In the genomic region with DNA sequence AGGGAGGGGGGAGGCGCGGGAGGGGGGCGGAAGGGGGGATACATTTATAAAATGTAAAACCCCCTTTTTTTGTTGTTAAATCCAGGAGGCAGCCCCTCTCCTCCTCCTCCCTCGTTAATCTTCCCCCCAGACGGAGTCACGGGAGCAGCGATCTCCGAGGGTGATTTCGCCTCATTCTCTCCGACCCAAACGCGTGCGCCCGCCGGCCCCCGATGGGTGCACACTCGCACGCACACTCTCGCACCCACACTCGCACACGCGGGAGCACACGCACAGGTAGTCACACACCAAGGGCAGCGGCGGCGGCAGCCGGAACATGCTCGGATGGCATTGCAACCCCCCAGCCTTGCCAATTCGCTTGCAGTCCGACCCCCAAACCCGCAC, we compare ENCODE assay signal across 8 cellular contexts. TPM values are rescaled to one million over a fixed set of nuclear protein-coding genes. Genes with fewer than 3 reads are reported as not detected.
DNase-seq lines count a peak whose midpoint lies in the region; ATAC-seq and TF ChIP-seq lines count a peak whose summit lies in the region.

No MANE protein-coding gene starts in this region.

- H3K4me3 ChIP-seq in esophagus squamous epithelium (peak overlapping the region; percentile 83 to 98 (median 91)), neuron (ENCODE audit: low read length) (peak overlapping the region; percentile 69), tibial artery (peak overlapping the region; percentile 78 to 93)

- WGBS in esophagus squamous epithelium, 2 donors, result 0% methylated on average over 9 to 18 of the region's 31 CpGs

- no peak for ATAC-seq in HG03108 (IDR thresholded peaks at IDR 0.05; ENCODE audit: unreplicated experiment)
- ATAC-seq in GM19455 (IDR thresholded peaks at IDR 0.05; ENCODE audit: unreplicated experiment), result no peak

- no peak for TF ChIP-seq POLR2A in esophagus squamous epithelium (IDR thresholded peaks at IDR 0.05)

- H3K27ac ChIP-seq in esophagus squamous epithelium (peak overlapping the region; percentile 93 to 98 (median 97)), tibial artery (peak overlapping the region; percentile 97 to 99)

- H3K4me1 ChIP-seq in esophagus squamous epithelium (peaks cover 16 to 34% (median 21%) of the 10 kb centered on the region in 3 donors), neuron (ENCODE audit: insufficient read depth, low read length) (peaks cover 35% of the 10 kb centered on the region), tibial artery (peaks cover 0 to 26% (median 19%) of the 10 kb centered on the region in 4 donors)

- H3K27me3 ChIP-seq in esophagus squamous epithelium (no peaks in the 10 kb centered on the region), neuron (ENCODE audit: insufficient read depth, low read length) (no peaks in the 10 kb centered on the region), tibial artery (no peaks in the 10 kb centered on the region)

- intact Hi-C loops in esophagus squamous epithelium (cut with DNase I), result loop anchor here (5.0 kb wide), 1 partner anchor 33 kb away; no protein-coding TSS in a partner anchor
- intact Hi-C loops in tibial artery (cut with DNase I; ENCODE audit: low total_unique reads), result no loop called here

- TF ChIP-seq CTCF in esophagus squamous epithelium (IDR thresholded peaks at IDR 0.05), result no peak
- no peak for TF ChIP-seq CTCF in tibial artery (IDR thresholded peaks at IDR 0.05)

- H2AFZ ChIP-seq in neuron (ENCODE audit: low read depth, low read length), result no peak overlapping the region

- DNase-seq in GM03348 (ENCODE audit: low spot score), result peak; percentile 40
- DNase-seq in NCI-H2171 (lab: John Stamatoyannopoulos, UW), result peak; percentile 48
- DNase-seq in activated T-cell treated with anti-CD3 and anti-CD28 coated beads for 24 hours (ENCODE audit: low read depth), result peak; percentile 46
- DNase-seq in esophagus squamous epithelium (lab: John Stamatoyannopoulos, UW), result no peak
- peak; percentile 46 to 72 for DNase-seq in tibial artery

- H3K9me3 ChIP-seq in esophagus squamous epithelium (no peaks in the 10 kb centered on the region), neuron (ENCODE audit: low read length) (no peaks in the 10 kb centered on the region), tibial artery (no peaks in the 10 kb centered on the region)

- no peaks in the 10 kb centered on the region for H3K36me3 ChIP-seq in esophagus squamous epithelium
- peaks cover 3% of the 10 kb centered on the region for H3K36me3 ChIP-seq in neuron (ENCODE audit: insufficient read depth, low read length)
- no peaks in the 10 kb centered on the region for H3K36me3 ChIP-seq in tibial artery

RNA-seq across cellular contexts. Expression of a gene that starts 0.5 kb away (rescaled TPM):
- 10 to 100 TPM; 40.1 to 71.5 (median 43.8) TPM for total RNA-seq in esophagus squamous epithelium
